15 cellular contexts compared by ENCODE assay signal in the genomic region with DNA sequence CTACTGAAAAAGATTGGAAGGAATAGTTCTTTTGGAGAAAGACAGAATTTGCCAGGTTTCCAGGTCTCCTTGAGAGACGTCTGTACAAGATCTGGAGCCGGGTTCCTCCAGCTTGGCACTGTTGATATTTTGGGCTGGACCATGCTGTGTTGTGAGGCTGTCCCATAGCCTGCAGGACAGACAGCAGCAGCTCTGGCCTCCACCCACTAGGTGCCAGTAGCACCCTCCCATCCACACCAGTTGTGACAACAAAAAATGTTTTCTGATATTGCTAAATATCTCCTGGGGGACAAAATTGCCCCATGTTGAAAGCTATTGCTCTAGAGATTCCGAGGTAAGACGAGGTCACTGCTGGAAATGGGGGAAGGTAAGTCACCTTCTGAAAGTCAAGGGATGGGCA.
DNase-seq lines count a peak whose midpoint lies in the region; TF ChIP-seq lines count a peak whose summit lies in the region.
"Had no signal": no experiment of that assay in that cellular context is flagged by ENCODE, and none has a peak within 500 bp of the region (broad histone marks: within the 10 kb centered on the region; RNA-seq: fewer than 3 reads in every experiment).

No MANE protein-coding gene starts in this region.

- no peak overlapping the region for H3K4me3 ChIP-seq in brain microvascular endothelial cell (ENCODE audit: low read depth, low read length)
- H3K4me3 ChIP-seq: BLaER1 treated with 17β-estradiol and CSF1 and Interleukin-3, amounts not matched to agents 10 nM and 100 nM; breast epithelium had no signal

- no peaks in the 10 kb centered on the region for H3K4me1 Mint-ChIP-seq in osteocyte (ENCODE audit: unreplicated experiment)
- H3K4me1 Mint-ChIP-seq: activated CD4-positive, alpha-beta memory T cell treated with anti-CD3 and anti-CD28 coated beads, Interleukin-2, amount 10 ng/mL, durations not matched to agents 7 days and 5 days had no signal

- no peak overlapping the region for H3K4me3 Mint-ChIP-seq in osteocyte (ENCODE audit: unreplicated experiment)
- H3K4me3 Mint-ChIP-seq: activated CD4-positive, alpha-beta memory T cell treated with anti-CD3 and anti-CD28 coated beads, Interleukin-2, amount 10 ng/mL, durations not matched to agents 7 days and 5 days; effector memory CD8-positive, alpha-beta T cell had no signal

- H3K36me3 ChIP-seq in brain microvascular endothelial cell (replicated peaks) = no peaks in the 10 kb centered on the region
- H3K36me3 ChIP-seq: BLaER1 treated with 17β-estradiol and CSF1 and Interleukin-3, amounts not matched to agents 10 nM and 100 nM; breast epithelium had no signal

- no peaks in the 10 kb centered on the region for H3K36me3 Mint-ChIP-seq in osteocyte (ENCODE audit: unreplicated experiment)

- in situ Hi-C loops in ACHN (cut with HindIII; ENCODE audit: low pct_ligation_motif_present, low pct_unique_long_range_greater_than_20kb, low sequenced_read_pairs) = no loop called here
- in situ Hi-C loops in brain microvascular endothelial cell (cut with HindIII; ENCODE audit: low pct_ligation_motif_present, low sequenced_read_pairs) = no loop called here

- no peak overlapping the region for H3K27ac Mint-ChIP-seq in osteocyte (ENCODE audit: unreplicated experiment)
- H3K27ac Mint-ChIP-seq: activated CD4-positive, alpha-beta memory T cell treated with anti-CD3 and anti-CD28 coated beads, Interleukin-2, amount 10 ng/mL, durations not matched to agents 7 days and 5 days; effector memory CD8-positive, alpha-beta T cell had no signal

- H3K27me3 ChIP-seq in brain microvascular endothelial cell (replicated peaks) = no peaks in the 10 kb centered on the region
- H3K27me3 ChIP-seq: breast epithelium had no signal

- DNase-seq in ACHN (peak; percentile 22), M059J (ENCODE audit: low read depth) (peak; percentile 7), brain microvascular endothelial cell (no peak), nucleus accumbens (lab: John Stamatoyannopoulos, UW) (no peak), SHP77 treated with DMSO at 0.1 percent for 48 hours (lab: John Stamatoyannopoulos, UW) (no peak), osteocyte (ENCODE audit: extremely low spot score, unreplicated experiment) (no peak)
- no peak for DNase-seq in activated naive CD4-positive, alpha-beta T cell treated with anti-CD3 and anti-CD28 coated beads, Interleukin-2, amount 50 U/mL, for 16 hours
- DNase-seq: activated CD4-positive, alpha-beta memory T cell treated with anti-CD3 and anti-CD28 coated beads, Interleukin-2, amount 10 ng/mL, durations not matched to agents 7 days and 5 days; activated gamma-delta T cell; effector memory CD8-positive, alpha-beta T cell; NCI-H1930; retina had no signal

- no peak overlapping the region for H3K27ac ChIP-seq in brain microvascular endothelial cell
- H3K27ac ChIP-seq: BLaER1 treated with 17β-estradiol and CSF1 and Interleukin-3, amounts not matched to agents 10 nM and 100 nM; breast epithelium had no signal

- no peaks in the 10 kb centered on the region for H3K9me3 Mint-ChIP-seq in osteocyte (ENCODE audit: unreplicated experiment)
- H3K9me3 Mint-ChIP-seq: activated CD4-positive, alpha-beta memory T cell treated with anti-CD3 and anti-CD28 coated beads, Interleukin-2, amount 10 ng/mL, durations not matched to agents 7 days and 5 days; effector memory CD8-positive, alpha-beta T cell had no signal

- peaks cover 2% of the 10 kb centered on the region for H3K27me3 Mint-ChIP-seq in osteocyte (ENCODE audit: unreplicated experiment)
- H3K27me3 Mint-ChIP-seq: activated CD4-positive, alpha-beta memory T cell treated with anti-CD3 and anti-CD28 coated beads, Interleukin-2, amount 10 ng/mL, durations not matched to agents 7 days and 5 days had no signal

- 0 out of 2 replicates have a peak, but pooled peaks have one; percentile 20 for TF ChIP-seq CTCF in GM12874 (IDR thresholded peaks at IDR 0.05; ENCODE audit: insufficient read depth, low read depth, low read length)
- TF ChIP-seq CTCF in brain microvascular endothelial cell (IDR thresholded peaks at IDR 0.05; ENCODE audit: low read depth, low read length, missing control alignments) = peak; percentile 26
- no peak for TF ChIP-seq CTCF in osteocyte (IDR thresholded peaks at IDR 0.05)

Comparison
In these comparisons a context has a peak if more than half of its experiments do, and no peak if none do; other contexts are left out.
1. DNase-seq: peak in ACHN (single experiment) and M059J (single experiment); none in brain microvascular endothelial cell (single experiment), nucleus accumbens (0 of 56), activated naive CD4-positive, alpha-beta T cell treated with anti-CD3 and anti-CD28 coated beads, Interleukin-2, amount 50 U/mL, for 16 hours (single experiment), SHP77 treated with DMSO at 0.1 percent for 48 hours (single experiment) and osteocyte (single experiment).